Comparison of ENCODE assay signal across 8 cellular contexts in the genomic region with DNA sequence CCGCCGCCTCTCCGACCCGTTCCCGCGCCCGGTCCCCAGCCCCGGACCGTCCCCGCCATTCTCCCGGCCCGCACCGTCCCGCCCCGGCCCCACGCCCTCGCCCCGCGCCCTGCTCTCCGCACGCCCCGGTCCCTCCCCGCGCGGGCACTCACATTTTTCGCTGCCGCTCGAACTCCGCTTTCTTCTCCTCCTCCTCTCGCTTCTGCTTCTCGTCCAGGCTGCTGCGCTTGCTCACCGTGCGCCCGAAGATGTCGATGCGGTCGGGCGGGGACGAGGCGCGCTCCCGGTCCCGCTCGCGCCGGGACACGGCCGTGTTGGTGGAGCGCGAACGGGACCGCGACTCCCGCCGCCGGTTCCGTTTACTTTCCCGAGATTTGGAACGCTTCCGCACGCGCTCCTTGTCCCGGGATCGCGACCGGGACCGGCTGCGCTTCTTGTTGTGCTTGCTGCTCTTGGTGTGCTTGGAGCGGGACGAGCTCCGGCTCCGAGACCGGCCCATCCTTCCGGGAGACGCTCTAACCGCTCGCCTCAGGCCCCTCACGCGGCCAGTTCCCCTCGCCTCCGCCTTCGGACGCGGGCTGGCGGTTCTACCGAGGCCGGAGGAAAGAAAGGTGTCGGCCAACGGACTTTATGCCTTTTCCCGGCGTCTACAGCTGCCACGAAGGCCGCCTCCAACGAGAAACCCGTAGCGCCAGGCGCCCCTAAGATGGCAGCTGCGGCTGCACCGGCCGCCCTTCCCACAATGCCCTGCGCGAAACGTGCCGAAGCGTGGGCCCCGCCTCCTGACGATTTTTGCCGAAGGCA. TPM values are rescaled to one million over a fixed set of nuclear protein-coding genes. Genes with fewer than 3 reads are reported as not detected.
DNase-seq lines count a peak whose midpoint lies in the region; ATAC-seq and TF ChIP-seq lines count a peak whose summit lies in the region.

A gene with protein sequence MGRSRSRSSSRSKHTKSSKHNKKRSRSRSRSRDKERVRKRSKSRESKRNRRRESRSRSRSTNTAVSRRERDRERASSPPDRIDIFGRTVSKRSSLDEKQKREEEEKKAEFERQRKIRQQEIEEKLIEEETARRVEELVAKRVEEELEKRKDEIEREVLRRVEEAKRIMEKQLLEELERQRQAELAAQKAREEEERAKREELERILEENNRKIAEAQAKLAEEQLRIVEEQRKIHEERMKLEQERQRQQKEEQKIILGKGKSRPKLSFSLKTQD (minus strand): TSS at position 717 of the 804 bp plus-strand sequence. CDS start 218 bp downstream, at position 499.

- peak within 1 kb of the TSS; percentile 84 for H3K27ac ChIP-seq in OCI-LY3 (ENCODE audit: low read length)

- H4K20me1 ChIP-seq in OCI-LY3 (ENCODE audit: insufficient read depth, low read length), result peaks cover 43% of the 10 kb centered on the region

- no peak for TF ChIP-seq CTCF in OCI-LY3 (IDR thresholded peaks at IDR 0.05; ENCODE audit: low read depth, low read length)
- no peak for TF ChIP-seq CTCF in epithelial cell of proximal tubule (conservative IDR thresholded peaks at IDR 0.05; ENCODE audit: low read depth, low read length)

- H3K9me3 ChIP-seq in OCI-LY3 (ENCODE audit: insufficient read depth, low read length) (no peaks in the 10 kb centered on the region), mucosa of stomach (ENCODE audit: control insufficient read depth, low read length) (no peaks in the 10 kb centered on the region)

- H3K9ac ChIP-seq in OCI-LY3 (ENCODE audit: low read length) (peak within 1 kb of the TSS; percentile 96), mucosa of stomach (ENCODE audit: low read length) (peak within 1 kb of the TSS; percentile 96)

- DNase-seq in COR-L47 (lab: John Stamatoyannopoulos, UW) (peak; percentile 96), HS-27A (ENCODE audit: low read depth) (peak; percentile 58), activated T-cell treated with anti-CD3 and anti-CD28 coated beads for 48 hours (ENCODE audit: low read depth) (peak; percentile 91), epithelial cell of proximal tubule (ENCODE audit: low read depth) (no peak)
- DNase-seq in stimulated activated CD8-positive, alpha-beta memory T cell treated with anti-CD3 and anti-CD28 coated beads, Interleukin-7, amount 100 ng/mL, for 24 hours (ENCODE audit: low read depth), result peak; percentile 92

- H3K36me3 ChIP-seq in OCI-LY3 (replicated peaks; ENCODE audit: low read depth, low read length) (peaks cover 4% of the 10 kb centered on the region), mucosa of stomach (ENCODE audit: control insufficient read depth, insufficient read depth, low read length) (no peaks in the 10 kb centered on the region)

- H2AFZ ChIP-seq in OCI-LY3 (ENCODE audit: low read depth, low read length), result peak within 1 kb of the TSS; percentile 91

- H3K79me2 ChIP-seq in OCI-LY3 (ENCODE audit: low read length), result peaks cover 53% of the 10 kb centered on the region

- H3K4me1 ChIP-seq in OCI-LY3 (ENCODE audit: low read length) (peaks cover 50% of the 10 kb centered on the region), mucosa of stomach (ENCODE audit: control insufficient read depth, insufficient read depth, low read length) (peaks cover 34% of the 10 kb centered on the region)

- peak within 1 kb of the TSS; percentile 88 for H3K4me2 ChIP-seq in OCI-LY3 (ENCODE audit: low read length)

- H3K27me3 ChIP-seq in OCI-LY3 (ENCODE audit: low read depth, low read length), result no peaks in the 10 kb centered on the region
- no peaks in the 10 kb centered on the region for H3K27me3 ChIP-seq in mucosa of stomach (ENCODE audit: control insufficient read depth, insufficient read depth, low read length)

- peak; percentile 73 for ATAC-seq in GM19468 (IDR thresholded peaks at IDR 0.05; ENCODE audit: extremely low read depth, unreplicated experiment)

- H3K4me3 ChIP-seq in OCI-LY3 (ENCODE audit: low read length) (peak within 1 kb of the TSS; percentile 92), epithelial cell of proximal tubule (ENCODE audit: low read depth, low read length) (peak within 1 kb of the TSS; percentile 91), mucosa of stomach (ENCODE audit: low read length) (peak within 1 kb of the TSS; percentile 53)

RNA-seq across cellular contexts. Expression of the gene that starts here (rescaled TPM):
- total RNA-seq in epithelial cell of proximal tubule, result 43.0 and 46.3 TPM in 2 replicates
